In genomic region chr13:110410906-110411305, GRCh38 we compare ENCODE assay signal across 12 cellular contexts.
DNase-seq lines count a peak whose midpoint lies in the region; ATAC-seq, FAIRE-seq and TF ChIP-seq lines count a peak whose summit lies in the region.
"Had no signal": no experiment of that assay in that cellular context is flagged by ENCODE, and none has a peak within 500 bp of the region (broad histone marks: within the 10 kb centered on the region; RNA-seq: fewer than 3 reads in every experiment).

No MANE protein-coding gene starts in this region.

- TF ChIP-seq POLR2A in ovary (IDR thresholded peaks at IDR 0.05) = no peak

- H3K27ac ChIP-seq in cardiac muscle cell = peak overlapping the region; percentile 53
- peak overlapping the region; percentile 69 to 74 for H3K27ac ChIP-seq in esophagus (ENCODE audit: low read depth in 2 of 2, low read length in 1 of 2)
- peak overlapping the region; percentile 30 to 72 for H3K27ac ChIP-seq in ovary
- peak overlapping the region; percentile 38 for H3K27ac ChIP-seq in upper lobe of right lung

- H3K9me3 ChIP-seq in cardiac muscle cell (ENCODE audit: low read depth) (no peaks in the 10 kb centered on the region), esophagus (ENCODE audit: control insufficient read depth in 2 of 2, insufficient read depth in 1 of 2, low read depth in 1 of 2, low read length in 1 of 2) (no peaks in the 10 kb centered on the region), ovary (no peaks in the 10 kb centered on the region), upper lobe of right lung (no peaks in the 10 kb centered on the region), BE2C (no peaks in the 10 kb centered on the region; the same call in 1 of the 2 replicates)

- intact Hi-C loops in left ventricle myocardium superior (cut with micrococcal nuclease) = loop anchor here (10.0 kb wide), 2 partner anchors 106 to 176 kb away; partner anchors contain the start of genes COL4A1 and COL4A2
- intact Hi-C loops in ovary (cut with DNase I) = loop anchor here (5.0 to 10.0 kb wide), 8 partner anchors 69 to 189 kb away; partner anchors contain the start of genes COL4A1 (in 3 of the 4) and COL4A2 (in 3 of the 4)
- intact Hi-C loops in upper lobe of right lung (cut with DNase I) = loop anchor here (10.0 kb wide), 1 partner anchor 186 kb away; no protein-coding TSS in a partner anchor

- no peak for TF ChIP-seq CTCF in cardiac muscle cell (IDR thresholded peaks at IDR 0.05; ENCODE audit: low read depth, low read length)
- TF ChIP-seq CTCF in ovary (IDR thresholded peaks at IDR 0.05) = no peak
- no peak for TF ChIP-seq CTCF in upper lobe of right lung (IDR thresholded peaks at IDR 0.05)
- TF ChIP-seq CTCF in BE2C (IDR thresholded peaks at IDR 0.05; ENCODE audit: low read depth, low read length) = no peak
- no peak for TF ChIP-seq CTCF in D721Med (IDR thresholded peaks at IDR 0.05; ENCODE audit: insufficient read depth, missing control alignments)

- no peaks in the 10 kb centered on the region for H3K36me3 ChIP-seq in cardiac muscle cell
- peaks cover 0 to 2% of the 10 kb centered on the region in 2 donors for H3K36me3 ChIP-seq in esophagus (ENCODE audit: control insufficient read depth in 2 of 2, insufficient read depth in 2 of 2, low read length in 1 of 2)
- no peaks in the 10 kb centered on the region for H3K36me3 ChIP-seq in ovary
- no peaks in the 10 kb centered on the region for H3K36me3 ChIP-seq in upper lobe of right lung
- no peaks in the 10 kb centered on the region for H3K36me3 ChIP-seq in BE2C

- H3K27me3 ChIP-seq in cardiac muscle cell (no peaks in the 10 kb centered on the region), esophagus (ENCODE audit: control insufficient read depth in 1 of 2, insufficient read depth in 2 of 2, low read length in 2 of 2) (no peaks in the 10 kb centered on the region), ovary (no peaks in the 10 kb centered on the region), upper lobe of right lung (no peaks in the 10 kb centered on the region), BE2C (peaks cover 5% of the 10 kb centered on the region; the same call in 1 of the 2 replicates)

- no peak for FAIRE-seq in D721Med (lab: Jason Lieb, UNC)

- WGBS in esophagus, 2 donors = 73 to 76% methylated on average over 10 of the region's 10 CpGs
- 75 to 78% (median 77%) methylated on average over 10 of the region's 10 CpGs for WGBS in ovary, 3 donors

- peaks cover 21% of the 10 kb centered on the region for H3K4me1 ChIP-seq in cardiac muscle cell (ENCODE audit: low read depth)
- peaks cover 0 to 3% of the 10 kb centered on the region in 2 donors for H3K4me1 ChIP-seq in esophagus (ENCODE audit: control insufficient read depth in 2 of 2, insufficient read depth in 2 of 2, low read length in 1 of 2)
- peaks cover 16% of the 10 kb centered on the region for H3K4me1 ChIP-seq in ovary (ENCODE audit: insufficient read depth)
- peaks cover 46% of the 10 kb centered on the region for H3K4me1 ChIP-seq in upper lobe of right lung
- peaks cover 4% of the 10 kb centered on the region for H3K4me1 ChIP-seq in BE2C

- DNase-seq in cardiac muscle cell (ENCODE audit: low read depth in 1 of 2, low spot score in 1 of 2) (no peak), left ventricle myocardium superior (no peak), ovary (no peak), upper lobe of right lung (no peak), LoVo (ENCODE audit: low spot score) (no peak), BE2C (no peak), D721Med (ENCODE audit: insufficient read length, low spot score) (no peak)
- DNase-seq: 8988T; effector CD8-positive, alpha-beta T cell; NCI-H1417 treated with DMSO at 0.1 percent for 48 hours; NCI-H526 treated with DMSO at 0.1 percent for 48 hours had no signal

- H3K4me3 ChIP-seq in cardiac muscle cell = no peak overlapping the region
- no peak overlapping the region for H3K4me3 ChIP-seq in esophagus (ENCODE audit: low read depth in 1 of 2, low read length in 2 of 2)
- H3K4me3 ChIP-seq in ovary = no peak overlapping the region
- no peak overlapping the region for H3K4me3 ChIP-seq in upper lobe of right lung
- no peak overlapping the region for H3K4me3 ChIP-seq in BE2C (ENCODE audit: low read depth, low read length)

- no peak for TF ChIP-seq EP300 in ovary (IDR thresholded peaks at IDR 0.05)

- ATAC-seq in left ventricle myocardium superior = no peak
- no peak for ATAC-seq in upper lobe of right lung
